In the genomic region with DNA sequence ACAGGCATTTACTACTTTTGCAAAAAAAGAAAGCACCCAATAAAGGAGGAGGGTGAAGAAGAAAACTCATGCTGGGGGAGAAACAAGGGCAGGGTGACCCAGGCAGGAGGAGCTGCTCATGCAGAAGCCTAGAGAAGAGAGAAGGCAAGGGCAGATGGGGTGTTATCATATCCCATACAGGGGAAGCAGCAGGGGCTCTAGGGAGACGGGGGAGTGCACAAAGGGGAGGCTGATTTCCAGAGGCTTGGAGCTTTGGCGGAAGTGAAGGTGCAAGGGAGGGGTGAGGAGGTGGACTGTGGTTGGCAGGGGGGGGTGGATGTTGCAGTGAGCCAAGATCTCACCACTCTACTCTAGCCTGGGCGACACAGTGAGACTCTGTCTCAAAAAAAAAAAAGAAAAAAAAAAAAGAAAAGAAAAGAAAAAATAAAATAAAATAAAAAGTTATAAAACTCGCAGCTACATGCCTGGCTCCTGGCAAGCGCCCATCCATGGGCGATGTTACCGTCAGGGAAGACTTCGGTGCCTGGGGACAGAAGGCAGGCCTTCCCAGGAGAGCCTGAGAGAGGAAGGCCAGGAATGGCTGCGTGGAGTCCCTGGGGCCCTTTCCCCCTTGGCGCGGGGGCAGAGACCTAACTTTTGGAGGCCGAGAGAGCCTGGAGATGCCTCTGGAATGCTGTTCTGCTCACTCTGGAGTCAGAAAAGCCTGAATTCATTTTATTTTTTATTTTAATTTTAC, we compare ENCODE assay signal across 18 cellular contexts. TPM values are rescaled to one million over a fixed set of nuclear protein-coding genes. Genes with fewer than 3 reads are reported as not detected.
A peak's percentile ranks its signal among the peaks of the same experiment; 100 is the strongest.
DNase-seq lines count a peak whose midpoint lies in the region; ATAC-seq, FAIRE-seq and TF ChIP-seq lines count a peak whose summit lies in the region.
"Had no signal": no experiment of that assay in that cellular context is flagged by ENCODE, and none has a peak within 500 bp of the region (broad histone marks: within the 10 kb centered on the region; RNA-seq: fewer than 3 reads in every experiment).

No MANE protein-coding gene starts in this region.

- H3K4me1 ChIP-seq in HepG2 (ENCODE audit: insufficient read depth, low read length), result no peaks in the 10 kb centered on the region

- H3K36me3 Mint-ChIP-seq in stimulated activated effector memory CD8-positive, alpha-beta T cell treated with anti-CD3 and anti-CD28 coated beads, Interleukin-12 subunit alpha, Interleukin-12 subunit beta, amount 100 ng/mL, for 72 hours, result no peaks in the 10 kb centered on the region

- H3K4me3 Mint-ChIP-seq in stimulated activated effector memory CD8-positive, alpha-beta T cell treated with anti-CD3 and anti-CD28 coated beads, Interleukin-12 subunit alpha, Interleukin-12 subunit beta, amount 100 ng/mL, for 72 hours, result no peak overlapping the region
- H3K4me3 Mint-ChIP-seq: H9 had no signal

- peaks cover 10 to 52% of the 10 kb centered on the region in 2 experiments for H3K27me3 ChIP-seq in HepG2 (ENCODE audit: control insufficient read depth in 1 of 2, insufficient read depth in 2 of 2, low read length in 2 of 2)

- TF ChIP-seq RAD21 in HepG2 (CRISPR knock-in tag; IDR thresholded peaks at IDR 0.05), result no peak

- BruUV-seq in HepG2 (replicated peaks; lab: Mats Ljungman, UMichigan), result no TSS peak

- H3K9ac ChIP-seq in HepG2 (ENCODE audit: insufficient read depth, low read depth, low read length), result no peak overlapping the region

- peak; percentile 1 for DNase-seq in NCI-H146 (lab: John Stamatoyannopoulos, UW)
- no peak for DNase-seq in NCI-H146 treated with DMSO at 0.1 percent for 48 hours (lab: John Stamatoyannopoulos, UW; ENCODE audit: unreplicated experiment)
- DNase-seq in UCSD-AML1 (lab: John Stamatoyannopoulos, UW; ENCODE audit: unreplicated experiment), result peak; percentile 27
- no peak for DNase-seq in stimulated activated effector memory CD8-positive, alpha-beta T cell treated with anti-CD3 and anti-CD28 coated beads, Interleukin-12 subunit alpha, Interleukin-12 subunit beta, amount 100 ng/mL, for 72 hours (ENCODE audit: low spot score in 2 of 2)
- DNase-seq in AML-193 (lab: John Stamatoyannopoulos, UW), result no peak
- DNase-seq in HepG2 (ENCODE audit: low spot score), result no peak
- DNase-seq: DMS153, EL, H9, Karpas-422, MM.1S, NCI-H1105 treated with DMSO at 0.1 percent for 48 hours, NCI-H1930, NCI-H510A, SIG-M5 had no signal

- no peaks in the 10 kb centered on the region for H3K9me3 ChIP-seq in HepG2 (ENCODE audit: low read length)

- CTCF ChIA-PET in HepG2 (lab: Yijun Ruan, JAX; ENCODE audit: low intra/inter-chr PET ratio, low total read pairs), result no interaction called here

- no peaks in the 10 kb centered on the region for H3K4me1 Mint-ChIP-seq in stimulated activated effector memory CD8-positive, alpha-beta T cell treated with anti-CD3 and anti-CD28 coated beads, Interleukin-12 subunit alpha, Interleukin-12 subunit beta, amount 100 ng/mL, for 72 hours

- H3K4me3 ChIP-seq in HepG2 (replicated peaks in 1 of 3; ENCODE audit: insufficient read depth in 1 of 3, low read depth in 2 of 3, low read length in 3 of 3), result no peak overlapping the region

- TF ChIP-seq POLR2A in HepG2 (IDR thresholded peaks at IDR 0.05; ENCODE audit: insufficient read depth in 1 of 2, low read depth in 2 of 2, low read length in 2 of 2), result no peak

- no peaks in the 10 kb centered on the region for H3K9me3 Mint-ChIP-seq in stimulated activated effector memory CD8-positive, alpha-beta T cell treated with anti-CD3 and anti-CD28 coated beads, Interleukin-12 subunit alpha, Interleukin-12 subunit beta, amount 100 ng/mL, for 72 hours
- H3K9me3 Mint-ChIP-seq: H9 had no signal

- H4K20me1 ChIP-seq in HepG2 (ENCODE audit: insufficient read depth, low read length), result no peaks in the 10 kb centered on the region

- WGBS in HepG2 (ENCODE audit: low lambda C conversion rate), result 54% methylated on average over 12 of the region's 12 CpGs

- POLR2A ChIA-PET in HepG2 (lab: Yijun Ruan, JAX), result interaction anchor here (1.0 kb wide), 1 partner anchor 17 kb away, joined by 3 read pairs; no protein-coding TSS in a partner anchor

- in situ Hi-C loops in HepG2 (cut with HindIII; ENCODE audit: extremely low pct_ligation_motif_present, low pct_unique_long_range_greater_than_20kb), result no loop called here

- no peak for FAIRE-seq in HepG2 (lab: Jason Lieb, UNC)
- FAIRE-seq: RCC 7860 had no signal

- no peaks in the 10 kb centered on the region for H3K79me2 ChIP-seq in HepG2 (ENCODE audit: insufficient read depth, low read length)

- intact Hi-C loops in HepG2 (cut with micrococcal nuclease; ENCODE audit: unreplicated experiment), result no loop called here

- no peak overlapping the region for H2AFZ ChIP-seq in HepG2 (ENCODE audit: low read length)

- no peak overlapping the region for H3K4me2 ChIP-seq in HepG2 (ENCODE audit: low read depth, low read length)

- no peaks in the 10 kb centered on the region for H3K36me3 ChIP-seq in HepG2 (replicated peaks in 1 of 2; ENCODE audit: control insufficient read depth in 1 of 2, insufficient read depth in 2 of 2, low read length in 2 of 2)

- ATAC-seq in stimulated activated effector memory CD8-positive, alpha-beta T cell treated with anti-CD3 and anti-CD28 coated beads, Interleukin-12 subunit alpha, Interleukin-12 subunit beta, amount 100 ng/mL, for 72 hours, result no peak
- no peak for ATAC-seq in HepG2

- peak overlapping the region; percentile 80 for H3K27ac Mint-ChIP-seq in stimulated activated effector memory CD8-positive, alpha-beta T cell treated with anti-CD3 and anti-CD28 coated beads, Interleukin-12 subunit alpha, Interleukin-12 subunit beta, amount 100 ng/mL, for 72 hours
- H3K27ac Mint-ChIP-seq: H9 had no signal

- no peak overlapping the region for H3K27ac ChIP-seq in HepG2 (ENCODE audit: extremely low read length, insufficient read depth, low read length)
- H3K27ac ChIP-seq: 22Rv1, C4-2B had no signal

- no peak for TF ChIP-seq CTCF in HepG2 (CRISPR knock-in tag; IDR thresholded peaks at IDR 0.05)

- TF ChIP-seq EP300 in HepG2 (IDR thresholded peaks at IDR 0.05; ENCODE audit: low read depth in 2 of 2, low read length in 2 of 2), result no peak
- no peak for TF ChIP-seq EP300 in HepG2 (CRISPR knock-in tag; IDR thresholded peaks at IDR 0.05; ENCODE audit: borderline replicate concordance)

RNA-seq across cellular contexts. Expression of gene FCN3, which starts 3.3 kb away (rescaled TPM):
- total RNA-seq in HepG2 (2016; rRNA removed; fragmentation: Illumina TruSeq; extraction: Trizol), result not detected in 2 replicates
- not detected in 2 replicates for total RNA-seq in HepG2 (2016; cell fraction: cytosol; rRNA removed; fragmentation: Illumina TruSeq; extraction: Trizol; ENCODE audit: low read depth)
- total RNA-seq in HepG2 (2016; cell fraction: insoluble cytoplasmic fraction; rRNA removed; fragmentation: Illumina TruSeq; extraction: Trizol), result not detected in 2 replicates
- not detected in 2 replicates for total RNA-seq in HepG2 (2016; cell fraction: membrane; rRNA removed; fragmentation: Illumina TruSeq; extraction: Trizol)
- total RNA-seq in HepG2 (2016; cell fraction: nucleus; rRNA removed; fragmentation: Illumina TruSeq; extraction: Trizol), result not detected in 2 replicates
- not detected in 2 replicates for polyA plus RNA-seq in HepG2 (2011; rRNA removed)
- polyA plus RNA-seq in HepG2 (2011; cell fraction: cytosol; rRNA removed), result not detected in 2 replicates
- not detected in 2 replicates for polyA plus RNA-seq in HepG2 (2011; cell fraction: nucleus; rRNA removed)
- not detected in 2 replicates for polyA plus RNA-seq in HepG2 (2012)
- not detected in 2 replicates for polyA plus RNA-seq in HepG2 (2016; cell fraction: cytosol; fragmentation: Illumina TruSeq; extraction: Trizol; ENCODE audit: low read depth)
- polyA plus RNA-seq in HepG2 (2016; cell fraction: insoluble cytoplasmic fraction; fragmentation: Illumina TruSeq; extraction: Trizol; ENCODE audit: low read depth), result not detected in 2 replicates
- not detected in 2 replicates for polyA plus RNA-seq in HepG2 (2016; cell fraction: membrane; fragmentation: Illumina TruSeq; extraction: Trizol; ENCODE audit: low read depth)
- polyA plus RNA-seq in HepG2 (2016; cell fraction: nucleus; fragmentation: Illumina TruSeq; extraction: Trizol; ENCODE audit: insufficient read depth, low read depth), result not detected in 2 replicates
- not detected in 2 replicates for polyA minus RNA-seq in HepG2 (2011; rRNA and poly(A)+ RNA removed; ENCODE audit: low replicate concordance)
- polyA minus RNA-seq in HepG2 (2011; cell fraction: cytosol; rRNA and poly(A)+ RNA removed), result not detected in 2 replicates
- not detected in 2 replicates for polyA minus RNA-seq in HepG2 (2011; cell fraction: nucleus; rRNA and poly(A)+ RNA removed)

RNA-seq across cellular contexts. Expression of gene CD164L2, which starts 5.2 kb away (rescaled TPM):
- not detected in 2 replicates for total RNA-seq in HepG2 (2016; rRNA removed; fragmentation: Illumina TruSeq; extraction: Trizol)
- not detected in 2 replicates for total RNA-seq in HepG2 (2016; cell fraction: cytosol; rRNA removed; fragmentation: Illumina TruSeq; extraction: Trizol; ENCODE audit: low read depth)
- total RNA-seq in HepG2 (2016; cell fraction: insoluble cytoplasmic fraction; rRNA removed; fragmentation: Illumina TruSeq; extraction: Trizol), result not detected in 2 replicates
- total RNA-seq in HepG2 (2016; cell fraction: membrane; rRNA removed; fragmentation: Illumina TruSeq; extraction: Trizol), result not detected in 2 replicates
- total RNA-seq in HepG2 (2016; cell fraction: nucleus; rRNA removed; fragmentation: Illumina TruSeq; extraction: Trizol), result not detected in 2 replicates
- not detected in 2 replicates for polyA plus RNA-seq in HepG2 (2011; rRNA removed)
- polyA plus RNA-seq in HepG2 (2011; cell fraction: cytosol; rRNA removed), result not detected in 2 replicates
- polyA plus RNA-seq in HepG2 (2011; cell fraction: nucleus; rRNA removed), result 0.17 and 0.21 TPM in 2 replicates
- polyA plus RNA-seq in HepG2 (2012), result not detected in 2 replicates
- not detected in 2 replicates for polyA plus RNA-seq in HepG2 (2016; cell fraction: cytosol; fragmentation: Illumina TruSeq; extraction: Trizol; ENCODE audit: low read depth)
- polyA plus RNA-seq in HepG2 (2016; cell fraction: insoluble cytoplasmic fraction; fragmentation: Illumina TruSeq; extraction: Trizol; ENCODE audit: low read depth), result not detected in 2 replicates
- not detected in 2 replicates for polyA plus RNA-seq in HepG2 (2016; cell fraction: membrane; fragmentation: Illumina TruSeq; extraction: Trizol; ENCODE audit: low read depth)
- not detected in 2 replicates for polyA plus RNA-seq in HepG2 (2016; cell fraction: nucleus; fragmentation: Illumina TruSeq; extraction: Trizol; ENCODE audit: insufficient read depth, low read depth)
- polyA minus RNA-seq in HepG2 (2011; rRNA and poly(A)+ RNA removed; ENCODE audit: low replicate concordance), result 0.16 TPM in 1 of 2 replicates, not detected in the other
- not detected in 2 replicates for polyA minus RNA-seq in HepG2 (2011; cell fraction: cytosol; rRNA and poly(A)+ RNA removed)
- not detected in 2 replicates for polyA minus RNA-seq in HepG2 (2011; cell fraction: nucleus; rRNA and poly(A)+ RNA removed)

RNA-seq across cellular contexts. Expression of gene MAP3K6, which starts 11.2 kb away (rescaled TPM):
- total RNA-seq in HepG2 (2016; rRNA removed; fragmentation: Illumina TruSeq; extraction: Trizol), result 2.7 and 3.5 TPM in 2 replicates
- 0.62 and 2.3 TPM in 2 replicates for total RNA-seq in HepG2 (2016; cell fraction: cytosol; rRNA removed; fragmentation: Illumina TruSeq; extraction: Trizol; ENCODE audit: low read depth)
- total RNA-seq in HepG2 (2016; cell fraction: insoluble cytoplasmic fraction; rRNA removed; fragmentation: Illumina TruSeq; extraction: Trizol), result 2.6 and 2.8 TPM in 2 replicates
- total RNA-seq in HepG2 (2016; cell fraction: membrane; rRNA removed; fragmentation: Illumina TruSeq; extraction: Trizol), result 0.93 and 0.99 TPM in 2 replicates
- total RNA-seq in HepG2 (2016; cell fraction: nucleus; rRNA removed; fragmentation: Illumina TruSeq; extraction: Trizol), result 1.8 and 2.3 TPM in 2 replicates
- 2.7 and 3.2 TPM in 2 replicates for polyA plus RNA-seq in HepG2 (2011; rRNA removed)
- 1.2 and 1.4 TPM in 2 replicates for polyA plus RNA-seq in HepG2 (2011; cell fraction: cytosol; rRNA removed)
- 20.8 and 29.2 TPM in 2 replicates for polyA plus RNA-seq in HepG2 (2011; cell fraction: nucleus; rRNA removed)
- 0.97 and 2.1 TPM in 2 replicates for polyA plus RNA-seq in HepG2 (2012)
- 0.44 and 1.2 TPM in 2 replicates for polyA plus RNA-seq in HepG2 (2016; cell fraction: cytosol; fragmentation: Illumina TruSeq; extraction: Trizol; ENCODE audit: low read depth)
- polyA plus RNA-seq in HepG2 (2016; cell fraction: insoluble cytoplasmic fraction; fragmentation: Illumina TruSeq; extraction: Trizol; ENCODE audit: low read depth), result 2.4 and 2.8 TPM in 2 replicates
- 1.1 and 1.2 TPM in 2 replicates for polyA plus RNA-seq in HepG2 (2016; cell fraction: membrane; fragmentation: Illumina TruSeq; extraction: Trizol; ENCODE audit: low read depth)
- 5.1 and 8.1 TPM in 2 replicates for polyA plus RNA-seq in HepG2 (2016; cell fraction: nucleus; fragmentation: Illumina TruSeq; extraction: Trizol; ENCODE audit: insufficient read depth, low read depth)
- polyA minus RNA-seq in HepG2 (2011; rRNA and poly(A)+ RNA removed; ENCODE audit: low replicate concordance), result 5.7 and 12.4 TPM in 2 replicates
- 0.59 and 1.5 TPM in 2 replicates for polyA minus RNA-seq in HepG2 (2011; cell fraction: cytosol; rRNA and poly(A)+ RNA removed)
- 3.4 and 4.0 TPM in 2 replicates for polyA minus RNA-seq in HepG2 (2011; cell fraction: nucleus; rRNA and poly(A)+ RNA removed)

RNA-seq across cellular contexts. Expression of gene GPR3, which starts 14.5 kb away (rescaled TPM):
- total RNA-seq in HepG2 (2016; rRNA removed; fragmentation: Illumina TruSeq; extraction: Trizol), result 0.88 and 1.00 TPM in 2 replicates
- 0.26 and 0.61 TPM in 2 replicates for total RNA-seq in HepG2 (2016; cell fraction: cytosol; rRNA removed; fragmentation: Illumina TruSeq; extraction: Trizol; ENCODE audit: low read depth)
- total RNA-seq in HepG2 (2016; cell fraction: insoluble cytoplasmic fraction; rRNA removed; fragmentation: Illumina TruSeq; extraction: Trizol), result 0.62 and 1.2 TPM in 2 replicates
- total RNA-seq in HepG2 (2016; cell fraction: membrane; rRNA removed; fragmentation: Illumina TruSeq; extraction: Trizol), result 1.4 and 1.5 TPM in 2 replicates
- 1.2 and 1.3 TPM in 2 replicates for total RNA-seq in HepG2 (2016; cell fraction: nucleus; rRNA removed; fragmentation: Illumina TruSeq; extraction: Trizol)
- 2.6 and 2.7 TPM in 2 replicates for polyA plus RNA-seq in HepG2 (2011; rRNA removed)
- polyA plus RNA-seq in HepG2 (2011; cell fraction: cytosol; rRNA removed), result 2.8 and 3.5 TPM in 2 replicates
- polyA plus RNA-seq in HepG2 (2011; cell fraction: nucleus; rRNA removed), result 2.1 and 2.9 TPM in 2 replicates
- polyA plus RNA-seq in HepG2 (2012), result 1.5 and 2.0 TPM in 2 replicates
- polyA plus RNA-seq in HepG2 (2016; cell fraction: cytosol; fragmentation: Illumina TruSeq; extraction: Trizol; ENCODE audit: low read depth), result 1.1 TPM in 2 replicates
- polyA plus RNA-seq in HepG2 (2016; cell fraction: insoluble cytoplasmic fraction; fragmentation: Illumina TruSeq; extraction: Trizol; ENCODE audit: low read depth), result 1.2 and 1.5 TPM in 2 replicates
- polyA plus RNA-seq in HepG2 (2016; cell fraction: membrane; fragmentation: Illumina TruSeq; extraction: Trizol; ENCODE audit: low read depth), result 1.9 and 2.4 TPM in 2 replicates
- polyA plus RNA-seq in HepG2 (2016; cell fraction: nucleus; fragmentation: Illumina TruSeq; extraction: Trizol; ENCODE audit: insufficient read depth, low read depth), result 2.8 TPM in 2 replicates
- 1.1 and 7.0 TPM in 2 replicates for polyA minus RNA-seq in HepG2 (2011; rRNA and poly(A)+ RNA removed; ENCODE audit: low replicate concordance)
- 1.4 and 1.7 TPM in 2 replicates for polyA minus RNA-seq in HepG2 (2011; cell fraction: cytosol; rRNA and poly(A)+ RNA removed)
- polyA minus RNA-seq in HepG2 (2011; cell fraction: nucleus; rRNA and poly(A)+ RNA removed), result 0.50 and 0.90 TPM in 2 replicates

RNA-seq across cellular contexts. Expression of gene SYTL1, which starts 36.1 kb away (rescaled TPM):
- 9.1 and 17.8 TPM in 2 replicates for total RNA-seq in HepG2 (2016; rRNA removed; fragmentation: Illumina TruSeq; extraction: Trizol)
- 5.6 TPM in 2 replicates for total RNA-seq in HepG2 (2016; cell fraction: cytosol; rRNA removed; fragmentation: Illumina TruSeq; extraction: Trizol; ENCODE audit: low read depth)
- total RNA-seq in HepG2 (2016; cell fraction: insoluble cytoplasmic fraction; rRNA removed; fragmentation: Illumina TruSeq; extraction: Trizol), result 7.9 and 19.8 TPM in 2 replicates
- 7.4 and 8.0 TPM in 2 replicates for total RNA-seq in HepG2 (2016; cell fraction: membrane; rRNA removed; fragmentation: Illumina TruSeq; extraction: Trizol)
- total RNA-seq in HepG2 (2016; cell fraction: nucleus; rRNA removed; fragmentation: Illumina TruSeq; extraction: Trizol), result 15.9 and 19.3 TPM in 2 replicates
- polyA plus RNA-seq in HepG2 (2011; rRNA removed), result 11.1 and 15.8 TPM in 2 replicates
- polyA plus RNA-seq in HepG2 (2011; cell fraction: cytosol; rRNA removed), result 4.7 and 8.4 TPM in 2 replicates
- polyA plus RNA-seq in HepG2 (2011; cell fraction: nucleus; rRNA removed), result 175 and 243 TPM in 2 replicates
- 7.2 and 8.3 TPM in 2 replicates for polyA plus RNA-seq in HepG2 (2012)
- polyA plus RNA-seq in HepG2 (2016; cell fraction: cytosol; fragmentation: Illumina TruSeq; extraction: Trizol; ENCODE audit: low read depth), result 3.6 and 4.2 TPM in 2 replicates
- 8.1 and 8.6 TPM in 2 replicates for polyA plus RNA-seq in HepG2 (2016; cell fraction: insoluble cytoplasmic fraction; fragmentation: Illumina TruSeq; extraction: Trizol; ENCODE audit: low read depth)
- polyA plus RNA-seq in HepG2 (2016; cell fraction: membrane; fragmentation: Illumina TruSeq; extraction: Trizol; ENCODE audit: low read depth), result 4.6 and 5.4 TPM in 2 replicates
- 45.3 and 50.8 TPM in 2 replicates for polyA plus RNA-seq in HepG2 (2016; cell fraction: nucleus; fragmentation: Illumina TruSeq; extraction: Trizol; ENCODE audit: insufficient read depth, low read depth)
- polyA minus RNA-seq in HepG2 (2011; rRNA and poly(A)+ RNA removed; ENCODE audit: low replicate concordance), result 0.21 and 11.5 TPM in 2 replicates
- polyA minus RNA-seq in HepG2 (2011; cell fraction: cytosol; rRNA and poly(A)+ RNA removed), result 3.3 and 6.7 TPM in 2 replicates
- polyA minus RNA-seq in HepG2 (2011; cell fraction: nucleus; rRNA and poly(A)+ RNA removed), result 14.3 and 14.8 TPM in 2 replicates

Comparison
In these comparisons a context has a peak if more than half of its experiments do, and no peak if none do; other contexts are left out.
1. DNase-seq: peak in NCI-H146 (single experiment) and UCSD-AML1 (single experiment); none in NCI-H146 treated with DMSO at 0.1 percent for 48 hours (single experiment), stimulated activated effector memory CD8-positive, alpha-beta T cell treated with anti-CD3 and anti-CD28 coated beads, Interleukin-12 subunit alpha, Interleukin-12 subunit beta, amount 100 ng/mL, for 72 hours (0 of 2), AML-193 (0 of 2) and HepG2 (single experiment).